Comparison of ENCODE assay signal across 9 cellular contexts in the genomic region with DNA sequence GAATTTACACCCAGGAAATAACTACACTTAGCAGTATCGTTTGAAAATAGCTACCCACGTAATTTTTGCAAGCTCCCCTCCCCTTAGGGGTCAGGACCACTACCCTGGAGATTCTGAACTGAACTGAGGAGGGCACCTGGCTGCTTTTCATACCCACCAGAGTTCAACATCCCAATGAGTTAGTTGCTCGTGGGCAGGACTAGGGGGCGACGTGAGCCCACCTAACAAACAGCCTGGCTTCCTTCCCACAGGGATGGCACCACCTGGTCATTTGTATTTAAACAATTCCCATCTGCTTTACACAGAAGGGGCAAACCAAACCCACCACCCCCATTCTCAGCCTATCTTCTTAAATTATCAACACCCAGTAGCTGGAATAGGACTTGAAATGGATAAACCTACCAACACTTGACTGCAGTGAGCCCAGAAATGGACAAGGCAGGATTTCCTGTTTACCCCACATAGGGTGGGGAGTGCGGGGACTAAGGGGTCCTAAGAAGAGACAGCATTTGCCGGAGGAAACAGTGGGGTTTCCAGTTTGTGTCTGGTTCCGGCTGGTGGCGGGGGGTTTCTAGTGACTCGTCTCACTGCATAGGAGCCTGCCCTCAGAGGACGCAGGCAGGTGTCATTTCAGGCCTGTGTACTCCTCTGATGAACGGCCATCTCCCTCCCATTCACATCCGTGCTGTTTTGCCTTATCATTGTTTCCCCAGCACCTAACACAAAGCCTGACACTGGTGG. TPM values are rescaled to one million over a fixed set of nuclear protein-coding genes. Genes with fewer than 3 reads are reported as not detected.
DNase-seq lines count a peak whose midpoint lies in the region; ATAC-seq, FAIRE-seq and TF ChIP-seq lines count a peak whose summit lies in the region.
"Had no signal": no experiment of that assay in that cellular context is flagged by ENCODE, and none has a peak within 500 bp of the region (broad histone marks: within the 10 kb centered on the region; RNA-seq: fewer than 3 reads in every experiment).

No MANE protein-coding gene starts in this region.

- no peaks in the 10 kb centered on the region for H3K9me3 Mint-ChIP-seq in activated CD4-positive, alpha-beta T cell treated with anti-CD3 and anti-CD28 coated beads for 36 hours (ENCODE audit: low read depth)

- no peaks in the 10 kb centered on the region for H3K27me3 ChIP-seq in Loucy (ENCODE audit: insufficient read depth, low read length, poor library complexity, severe bottlenecking)
- H3K27me3 ChIP-seq in mammary epithelial cell (ENCODE audit: insufficient read depth, low read length), result no peaks in the 10 kb centered on the region
- no peaks in the 10 kb centered on the region for H3K27me3 ChIP-seq in osteoblast (ENCODE audit: insufficient read depth, low read length)
- H3K27me3 ChIP-seq: neutrophil had no signal

- WGBS in mammary epithelial cell (ENCODE audit: low coverage, missing lambda C conversion rate), result 91% methylated on average over 12 of the region's 13 CpGs

- H3K27ac ChIP-seq in mammary epithelial cell (ENCODE audit: insufficient read depth, low read depth, low read length) (no peak overlapping the region), osteoblast (ENCODE audit: low read depth, low read length) (no peak overlapping the region)
- H3K27ac ChIP-seq: neutrophil had no signal

- H3K9ac ChIP-seq in Loucy (ENCODE audit: low read depth, low read length, poor library complexity, severe bottlenecking) (no peak overlapping the region), mammary epithelial cell (ENCODE audit: insufficient read depth, low read length) (no peak overlapping the region)

- no peaks in the 10 kb centered on the region for H3K27me3 Mint-ChIP-seq in activated CD4-positive, alpha-beta T cell treated with anti-CD3 and anti-CD28 coated beads for 36 hours

- in situ Hi-C loops in mammary epithelial cell (cut with MboI; ENCODE audit: low sequenced_read_pairs in 2 of 2), result loop anchor here (10.0 kb wide), 2 partner anchors 149 to 271 kb away; no protein-coding TSS in a partner anchor

- H3K4me2 ChIP-seq in Loucy (ENCODE audit: low read depth, low read length, poor library complexity, severe bottlenecking), result peak overlapping the region; percentile 47
- no peak overlapping the region for H3K4me2 ChIP-seq in mammary epithelial cell (ENCODE audit: insufficient read depth, low read depth, low read length)
- no peak overlapping the region for H3K4me2 ChIP-seq in osteoblast (ENCODE audit: insufficient read depth, low read length)

- DNase-seq in activated CD4-positive, alpha-beta T cell treated with anti-CD3 and anti-CD28 coated beads for 36 hours, result peak; percentile 17
- no peak for DNase-seq in activated CD4-positive, alpha-beta T cell treated with anti-CD3 and anti-CD28 coated beads, Interleukin-2, amount 50 U/mL, for 4 hours
- DNase-seq in mammary epithelial cell (no peak), osteoblast (ENCODE audit: insufficient read length, low spot score, missing footprints) (no peak), SHP77 treated with DMSO at 0.1 percent for 48 hours (lab: John Stamatoyannopoulos, UW) (no peak), H54 (ENCODE audit: insufficient read length, low spot score) (no peak)

- TF ChIP-seq POLR2A in H54 (IDR thresholded peaks at IDR 0.05; ENCODE audit: low read depth, low read length), result no peak

- no peaks in the 10 kb centered on the region for H4K20me1 ChIP-seq in Loucy (ENCODE audit: insufficient read depth, low read length, poor library complexity, severe bottlenecking)
- no peaks in the 10 kb centered on the region for H4K20me1 ChIP-seq in mammary epithelial cell (ENCODE audit: insufficient read depth, low read length)
- peaks cover 4% of the 10 kb centered on the region for H4K20me1 ChIP-seq in osteoblast (ENCODE audit: insufficient read depth, low read length)

- POLR2A ChIA-PET in activated CD4-positive, alpha-beta T cell treated with anti-CD3 and anti-CD28 coated beads for 36 hours (lab: Charles Lee), result no interaction called here

- peak; percentile 36 for ATAC-seq in activated CD4-positive, alpha-beta T cell treated with anti-CD3 and anti-CD28 coated beads for 36 hours
- ATAC-seq in HG03378 (IDR thresholded peaks at IDR 0.05; ENCODE audit: unreplicated experiment), result no peak

- CTCF ChIA-PET in activated CD4-positive, alpha-beta T cell treated with anti-CD3 and anti-CD28 coated beads for 36 hours (lab: Charles Lee), result interaction anchor here (0.7 to 1.0 kb wide), 3 partner anchors 17 to 264 kb away, joined by 3 to 4 read pairs (median 3); no protein-coding TSS in a partner anchor
- CTCF ChIA-PET in mammary epithelial cell (lab: Charles Lee; ENCODE audit: low non-redundant PET), result no interaction called here

- H2AFZ ChIP-seq in Loucy (ENCODE audit: low read length) (peak overlapping the region; percentile 73), mammary epithelial cell (ENCODE audit: low read depth, low read length) (no peak overlapping the region), osteoblast (ENCODE audit: low read length) (no peak overlapping the region)

- no peaks in the 10 kb centered on the region for H3K36me3 ChIP-seq in Loucy (ENCODE audit: insufficient read depth, low read length)
- H3K36me3 ChIP-seq in mammary epithelial cell (ENCODE audit: insufficient read depth, low read length), result no peaks in the 10 kb centered on the region
- no peaks in the 10 kb centered on the region for H3K36me3 ChIP-seq in osteoblast (ENCODE audit: insufficient read depth, low read length)
- H3K36me3 ChIP-seq: neutrophil had no signal

- TF ChIP-seq CTCF in Loucy (conservative IDR thresholded peaks at IDR 0.05; ENCODE audit: low read length) (peak; percentile 80), mammary epithelial cell (conservative IDR thresholded peaks at IDR 0.05 in 1 of 2, IDR thresholded peaks at IDR 0.05 in 1 of 2; ENCODE audit: extremely low read depth in 1 of 2, insufficient read depth in 1 of 2, low read depth in 1 of 2, low read length in 2 of 2) (peak; percentile 8 to 20), osteoblast (IDR thresholded peaks at IDR 0.05; ENCODE audit: extremely low read depth, low read depth, low read length) (peak; percentile 52)

- FAIRE-seq in H54 (lab: Jason Lieb, UNC), result no peak

- no TSS peak for BruUV-seq in mammary epithelial cell (replicated peaks; lab: Mats Ljungman, UMichigan)

- intact Hi-C loops in activated CD4-positive, alpha-beta T cell treated with anti-CD3 and anti-CD28 coated beads for 36 hours (cut with DNase I, micrococcal nuclease), result loop anchor here in 1 of 2 experiments (10.0 kb wide), 1 partner anchor 149 kb away; no protein-coding TSS in a partner anchor
- intact Hi-C loops in mammary epithelial cell (cut with micrococcal nuclease), result no loop called here

- no peaks in the 10 kb centered on the region for H3K9me2 ChIP-seq in Loucy (replicated peaks; ENCODE audit: low read depth, low read length)

- H3K4me3 ChIP-seq in Loucy (ENCODE audit: low read length, poor library complexity, severe bottlenecking) (peak overlapping the region; percentile 8), mammary epithelial cell (replicated peaks in 1 of 3; ENCODE audit: insufficient read depth in 1 of 3, low read depth in 2 of 3, low read length in 3 of 3) (no peak overlapping the region), osteoblast (ENCODE audit: insufficient read depth, low read length) (no peak overlapping the region)

- H3K79me2 ChIP-seq in Loucy (ENCODE audit: insufficient read depth, low read length), result no peaks in the 10 kb centered on the region
- peaks cover 89% of the 10 kb centered on the region for H3K79me2 ChIP-seq in mammary epithelial cell (ENCODE audit: insufficient read depth, low read length)
- H3K79me2 ChIP-seq in osteoblast (ENCODE audit: insufficient read depth, low read length), result peaks cover 33% of the 10 kb centered on the region

- no peaks in the 10 kb centered on the region for H3K36me3 Mint-ChIP-seq in activated CD4-positive, alpha-beta T cell treated with anti-CD3 and anti-CD28 coated beads for 36 hours (ENCODE audit: low read depth)

- no peak overlapping the region for H3K27ac Mint-ChIP-seq in activated CD4-positive, alpha-beta T cell treated with anti-CD3 and anti-CD28 coated beads for 36 hours

- peaks cover 7% of the 10 kb centered on the region for H3K4me1 Mint-ChIP-seq in activated CD4-positive, alpha-beta T cell treated with anti-CD3 and anti-CD28 coated beads for 36 hours

- H3K4me1 ChIP-seq in Loucy (ENCODE audit: insufficient read depth, low read length, poor library complexity, severe bottlenecking), result peaks cover 7% of the 10 kb centered on the region
- H3K4me1 ChIP-seq in mammary epithelial cell (ENCODE audit: insufficient read depth, low read length), result no peaks in the 10 kb centered on the region
- H3K4me1 ChIP-seq in osteoblast (ENCODE audit: insufficient read depth, low read length), result peaks cover 3% of the 10 kb centered on the region

- H3F3A ChIP-seq in Loucy (ENCODE audit: low read depth), result no peaks in the 10 kb centered on the region

- dilution Hi-C loops in mammary epithelial cell (cut with HindIII; ENCODE audit: low sequenced_read_pairs), result no loop called here

- H3K4me3 Mint-ChIP-seq in activated CD4-positive, alpha-beta T cell treated with anti-CD3 and anti-CD28 coated beads for 36 hours, result no peak overlapping the region

- H3K9me3 ChIP-seq in Loucy (ENCODE audit: insufficient read depth, low read depth, low read length), result no peaks in the 10 kb centered on the region
- no peaks in the 10 kb centered on the region for H3K9me3 ChIP-seq in mammary epithelial cell (replicated peaks; ENCODE audit: insufficient read depth, low read length)
- H3K9me3 ChIP-seq in osteoblast (ENCODE audit: low read depth, low read length), result no peaks in the 10 kb centered on the region
- H3K9me3 ChIP-seq: neutrophil had no signal

RNA-seq across cellular contexts. Expression of a gene that starts 11.6 kb away (rescaled TPM):
- 10 to 100 TPM; 24.4 to 24.9 TPM for total RNA-seq in activated CD4-positive, alpha-beta T cell treated with anti-CD3 and anti-CD28 coated beads for 36 hours
- 10 to 100 TPM; 30.8 to 77.3 TPM for total RNA-seq in mammary epithelial cell
- 31.3 TPM for polyA plus RNA-seq in mammary epithelial cell
- polyA minus RNA-seq in mammary epithelial cell, result 46.0 TPM
- 58.0 and 68.8 TPM in 2 replicates for total RNA-seq in osteoblast

Comparison
In these comparisons a context has a peak if more than half of its experiments do, and no peak if none do; other contexts are left out.
1. CTCF ChIP-seq: peak in every context shown above with its lines; median percentile 80 in Loucy; 52 in osteoblast; 14 in mammary epithelial cell.